In genomic region chr17:9837551-9838471, GRCh38 we compare ENCODE assay signal across 14 cellular contexts. TPM values are rescaled to one million over a fixed set of nuclear protein-coding genes. Genes with fewer than 3 reads are reported as not detected.
DNase-seq lines count a peak whose midpoint lies in the region; ATAC-seq and TF ChIP-seq lines count a peak whose summit lies in the region.
"Had no signal": no experiment of that assay in that cellular context is flagged by ENCODE, and none has a peak within 500 bp of the region (broad histone marks: within the 10 kb centered on the region; RNA-seq: fewer than 3 reads in every experiment).

No MANE protein-coding gene starts in this region.

- H3K27ac ChIP-seq in subcutaneous abdominal adipose tissue (ENCODE audit: low read depth, low read length) = peak overlapping the region; percentile 79

- no peak for ATAC-seq in GM18867 (IDR thresholded peaks at IDR 0.05; ENCODE audit: unreplicated experiment)

- TF ChIP-seq CTCF in astrocyte of the spinal cord (IDR thresholded peaks at IDR 0.05; ENCODE audit: low read depth, low read length) = no peak

- peaks cover 10 to 52% (median 44%) of the 10 kb centered on the region in 5 donors for H3K4me1 ChIP-seq in subcutaneous abdominal adipose tissue (ENCODE audit: control insufficient read depth in 5 of 5, insufficient read depth in 5 of 5, low read length in 5 of 5)
- H3K4me1 ChIP-seq: HAP-1 had no signal

- in situ Hi-C loops in astrocyte of the spinal cord (cut with HindIII; ENCODE audit: low sequenced_read_pairs) = no loop called here

- peak overlapping the region in 4 of 5 donors; percentile 14 to 78 (median 38) for H3K9ac ChIP-seq in subcutaneous abdominal adipose tissue (ENCODE audit: low read length in 5 of 5)

- peaks cover 0 to 5% (median 0%) of the 10 kb centered on the region in 5 donors for H3K9me3 ChIP-seq in subcutaneous abdominal adipose tissue (ENCODE audit: control insufficient read depth in 5 of 5, low read length in 5 of 5)
- H3K9me3 ChIP-seq: HAP-1 had no signal

- no peak overlapping the region for H3K4me3 ChIP-seq in astrocyte of the spinal cord (ENCODE audit: low read depth, low read length)
- H3K4me3 ChIP-seq in subcutaneous abdominal adipose tissue (ENCODE audit: low read depth in 1 of 5, low read length in 5 of 5) = peak overlapping the region in 2 of 5 donors; percentile 37 to 45
- H3K4me3 ChIP-seq: HAP-1 had no signal

- peaks cover 0 to 2% (median 0%) of the 10 kb centered on the region in 5 donors for H3K27me3 ChIP-seq in subcutaneous abdominal adipose tissue (ENCODE audit: control insufficient read depth in 5 of 5, insufficient read depth in 4 of 5, low read length in 5 of 5)

- H3K36me3 ChIP-seq in subcutaneous abdominal adipose tissue (ENCODE audit: control insufficient read depth in 5 of 5, insufficient read depth in 5 of 5, low read length in 5 of 5) = no peaks in the 10 kb centered on the region
- H3K36me3 ChIP-seq: HAP-1 had no signal

- DNase-seq in H4 (ENCODE audit: low spot score) = peak; percentile 75
- DNase-seq in astrocyte of the spinal cord (ENCODE audit: low read depth, low spot score) = peak; percentile 64
- DNase-seq in hepatic stellate cell (ENCODE audit: low spot score) = peak; percentile 16
- no peak for DNase-seq in activated CD4-positive, alpha-beta T cell treated with anti-CD3 and anti-CD28 coated beads for 48 hours
- no peak for DNase-seq in activated CD4-positive, alpha-beta T cell treated with anti-CD3 and anti-CD28 coated beads for 4 hours
- no peak for DNase-seq in NCI-H1092 (lab: John Stamatoyannopoulos, UW)
- DNase-seq: activated B cell treated with CpG ODN at 0.5 μM for 24 hours; activated naive CD4-positive, alpha-beta T cell treated with anti-CD3 and anti-CD28 coated beads, Interleukin-2, amount 50 U/mL, for 16 hours; DMS 273 treated with DMSO at 0.1 percent for 48 hours; NCI-H1105 had no signal

RNA-seq across cellular contexts. Expression of gene GLP2R, which starts 12.1 kb away (rescaled TPM):
- 1.3 and 2.8 TPM in 2 replicates for total RNA-seq in H4 (2014; rRNA removed; shearing (Covaris generic))
- total RNA-seq: activated B cell treated with CpG ODN at 0.5 μM for 24 hours had no signal

RNA-seq across cellular contexts. Expression of gene GSG1L2, which starts 15.9 kb away (rescaled TPM):
- total RNA-seq in H4 (2014; rRNA removed; shearing (Covaris generic)) = not detected in 2 replicates
- total RNA-seq: activated B cell treated with CpG ODN at 0.5 μM for 24 hours, ureter had no signal

RNA-seq across cellular contexts. Expression of gene DHRS7C, which starts 46.4 kb away (rescaled TPM):
- total RNA-seq in H4 (2014; rRNA removed; shearing (Covaris generic)) = not detected in 2 replicates
- total RNA-seq: activated B cell treated with CpG ODN at 0.5 μM for 24 hours, ureter had no signal

Comparison
In these comparisons a context has a peak if more than half of its experiments do, and no peak if none do; other contexts are left out.
1. DNase-seq: peak in H4 (single experiment), astrocyte of the spinal cord (single experiment) and hepatic stellate cell (single experiment); none in activated CD4-positive, alpha-beta T cell treated with anti-CD3 and anti-CD28 coated beads for 48 hours (single experiment), activated CD4-positive, alpha-beta T cell treated with anti-CD3 and anti-CD28 coated beads for 4 hours (0 of 2) and NCI-H1092 (single experiment).